In genomic region chr6:159540883-159541282, GRCh38 we compare ENCODE assay signal across 1 cellular context.
TF ChIP-seq lines count a peak whose summit lies in the region.

No MANE protein-coding gene starts in this region.

TF ChIP-seq in H1, 55 proteins besides CTCF, POLR2A, EP300 and RAD21 (continued from another document):
- no peak for TF ChIP-seq SAP30 (IDR thresholded peaks at IDR 0.05; ENCODE audit: insufficient read depth, insufficient replicate concordance, low read length)
- TF ChIP-seq CTBP2 (IDR thresholded peaks at IDR 0.05; ENCODE audit: borderline replicate concordance, insufficient read depth, insufficient read length, low read length): no peak
- TF ChIP-seq POU5F1 (IDR thresholded peaks at IDR 0.05; ENCODE audit: low read depth, low read length): no peak
- no peak for TF ChIP-seq TAF1 (IDR thresholded peaks at IDR 0.05; ENCODE audit: low read depth, low read length)
- no peak for TF ChIP-seq CBX8 (IDR thresholded peaks at IDR 0.05; ENCODE audit: borderline replicate concordance, low read depth, low read length)
- TF ChIP-seq TCF12 (IDR thresholded peaks at IDR 0.05; ENCODE audit: low read depth, low read length): no peak
- no peak for TF ChIP-seq TEAD4 (IDR thresholded peaks at IDR 0.05; ENCODE audit: low read depth, low read length)
- TF ChIP-seq EZH2 (IDR thresholded peaks at IDR 0.05; ENCODE audit: low read depth, low read length, severe bottlenecking): no peak
- no peak for TF ChIP-seq JUN (IDR thresholded peaks at IDR 0.05; ENCODE audit: low read depth, low read length)
